2 cellular contexts compared by ENCODE assay signal in the genomic region with DNA sequence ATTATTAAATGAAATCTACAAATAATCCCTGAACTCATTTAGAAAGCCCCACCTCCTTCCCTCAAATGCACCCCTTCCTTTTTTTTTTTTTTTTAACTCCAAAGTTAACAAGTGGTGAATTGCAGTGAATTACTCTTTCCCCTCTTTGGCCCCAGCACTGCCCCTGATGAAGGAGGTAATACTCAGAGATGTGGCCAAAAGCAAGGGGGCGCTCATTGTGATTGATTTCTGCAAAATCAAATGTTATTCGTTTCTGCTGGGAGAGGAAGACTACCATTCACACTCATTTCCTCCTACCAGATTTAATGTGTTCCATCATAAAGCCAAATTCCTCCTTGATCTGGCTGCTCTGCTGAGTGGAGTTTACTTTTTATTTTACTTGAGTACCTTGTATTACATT.
TF ChIP-seq lines count a peak whose summit lies in the region.

No MANE protein-coding gene starts in this region.

TF ChIP-seq in HCT116, 20 proteins besides CTCF, POLR2A, EP300 and RAD21:
- TF ChIP-seq, protein P1, sequence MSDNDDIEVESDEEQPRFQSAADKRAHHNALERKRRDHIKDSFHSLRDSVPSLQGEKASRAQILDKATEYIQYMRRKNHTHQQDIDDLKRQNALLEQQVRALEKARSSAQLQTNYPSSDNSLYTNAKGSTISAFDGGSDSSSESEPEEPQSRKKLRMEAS (IDR thresholded peaks at IDR 0.05): no peak
- TF ChIP-seq CEBPB (IDR thresholded peaks at IDR 0.05; ENCODE audit: low read depth) (no peak), TCF7L2 (IDR thresholded peaks at IDR 0.05; ENCODE audit: borderline replicate concordance, extremely low read depth, insufficient read depth, insufficient read length) (no peak), CBX3 (IDR thresholded peaks at IDR 0.05; ENCODE audit: low read depth) (no peak), FOSL1 (IDR thresholded peaks at IDR 0.05; ENCODE audit: low read depth) (no peak), ZFX (IDR thresholded peaks at IDR 0.05) (no peak), EZH2phosphoT487 (IDR thresholded peaks at IDR 0.05; ENCODE audit: borderline replicate concordance) (no peak)
- TF ChIP-seq, protein P2, sequence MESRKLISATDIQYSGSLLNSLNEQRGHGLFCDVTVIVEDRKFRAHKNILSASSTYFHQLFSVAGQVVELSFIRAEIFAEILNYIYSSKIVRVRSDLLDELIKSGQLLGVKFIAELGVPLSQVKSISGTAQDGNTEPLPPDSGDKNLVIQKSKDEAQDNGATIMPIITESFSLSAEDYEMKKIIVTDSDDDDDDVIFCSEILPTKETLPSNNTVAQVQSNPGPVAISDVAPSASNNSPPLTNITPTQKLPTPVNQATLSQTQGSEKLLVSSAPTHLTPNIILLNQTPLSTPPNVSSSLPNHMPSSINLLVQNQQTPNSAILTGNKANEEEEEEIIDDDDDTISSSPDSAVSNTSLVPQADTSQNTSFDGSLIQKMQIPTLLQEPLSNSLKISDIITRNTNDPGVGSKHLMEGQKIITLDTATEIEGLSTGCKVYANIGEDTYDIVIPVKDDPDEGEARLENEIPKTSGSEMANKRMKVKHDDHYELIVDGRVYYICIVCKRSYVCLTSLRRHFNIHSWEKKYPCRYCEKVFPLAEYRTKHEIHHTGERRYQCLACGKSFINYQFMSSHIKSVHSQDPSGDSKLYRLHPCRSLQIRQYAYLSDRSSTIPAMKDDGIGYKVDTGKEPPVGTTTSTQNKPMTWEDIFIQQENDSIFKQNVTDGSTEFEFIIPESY (IDR thresholded peaks at IDR 0.05; ENCODE audit: extremely low read depth, insufficient replicate concordance, low read length): no peak
- TF ChIP-seq, protein P3, sequence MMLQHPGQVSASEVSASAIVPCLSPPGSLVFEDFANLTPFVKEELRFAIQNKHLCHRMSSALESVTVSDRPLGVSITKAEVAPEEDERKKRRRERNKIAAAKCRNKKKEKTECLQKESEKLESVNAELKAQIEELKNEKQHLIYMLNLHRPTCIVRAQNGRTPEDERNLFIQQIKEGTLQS (IDR thresholded peaks at IDR 0.05): no peak

TF ChIP-seq in H1, 55 proteins besides CTCF, POLR2A, EP300 and RAD21:
- TF ChIP-seq TBP (IDR thresholded peaks at IDR 0.05; ENCODE audit: low read depth, low read length) (no peak), EGR1 (IDR thresholded peaks at IDR 0.05; ENCODE audit: borderline replicate concordance, low read depth, low read length) (no peak), CHD2 (IDR thresholded peaks at IDR 0.05; ENCODE audit: low read length) (no peak), SRF (IDR thresholded peaks at IDR 0.05; ENCODE audit: low read depth, low read length) (no peak), POU5F1 (IDR thresholded peaks at IDR 0.05; ENCODE audit: low read depth, low read length) (no peak), CREB1 (IDR thresholded peaks at IDR 0.05) (no peak), JUND (IDR thresholded peaks at IDR 0.05; ENCODE audit: low read length) (no peak), KDM5A (IDR thresholded peaks at IDR 0.05; ENCODE audit: low read length) (no peak), RXRA (IDR thresholded peaks at IDR 0.05; ENCODE audit: insufficient read depth, low read depth, low read length) (no peak), GABPA (IDR thresholded peaks at IDR 0.05; ENCODE audit: borderline replicate concordance, insufficient read depth, low read length) (no peak), CTBP2 (IDR thresholded peaks at IDR 0.05; ENCODE audit: borderline replicate concordance, insufficient read depth, insufficient read length, low read length) (no peak), ASH2L (IDR thresholded peaks at IDR 0.05; ENCODE audit: low read length) (no peak), TEAD4 (IDR thresholded peaks at IDR 0.05; ENCODE audit: low read depth, low read length) (no peak), YY1 (IDR thresholded peaks at IDR 0.05; ENCODE audit: low read depth, low read length) (no peak)
- TF ChIP-seq, protein P4, sequence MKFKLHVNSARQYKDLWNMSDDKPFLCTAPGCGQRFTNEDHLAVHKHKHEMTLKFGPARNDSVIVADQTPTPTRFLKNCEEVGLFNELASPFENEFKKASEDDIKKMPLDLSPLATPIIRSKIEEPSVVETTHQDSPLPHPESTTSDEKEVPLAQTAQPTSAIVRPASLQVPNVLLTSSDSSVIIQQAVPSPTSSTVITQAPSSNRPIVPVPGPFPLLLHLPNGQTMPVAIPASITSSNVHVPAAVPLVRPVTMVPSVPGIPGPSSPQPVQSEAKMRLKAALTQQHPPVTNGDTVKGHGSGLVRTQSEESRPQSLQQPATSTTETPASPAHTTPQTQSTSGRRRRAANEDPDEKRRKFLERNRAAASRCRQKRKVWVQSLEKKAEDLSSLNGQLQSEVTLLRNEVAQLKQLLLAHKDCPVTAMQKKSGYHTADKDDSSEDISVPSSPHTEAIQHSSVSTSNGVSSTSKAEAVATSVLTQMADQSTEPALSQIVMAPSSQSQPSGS (IDR thresholded peaks at IDR 0.05; ENCODE audit: low read length): no peak
